In the genomic region with DNA sequence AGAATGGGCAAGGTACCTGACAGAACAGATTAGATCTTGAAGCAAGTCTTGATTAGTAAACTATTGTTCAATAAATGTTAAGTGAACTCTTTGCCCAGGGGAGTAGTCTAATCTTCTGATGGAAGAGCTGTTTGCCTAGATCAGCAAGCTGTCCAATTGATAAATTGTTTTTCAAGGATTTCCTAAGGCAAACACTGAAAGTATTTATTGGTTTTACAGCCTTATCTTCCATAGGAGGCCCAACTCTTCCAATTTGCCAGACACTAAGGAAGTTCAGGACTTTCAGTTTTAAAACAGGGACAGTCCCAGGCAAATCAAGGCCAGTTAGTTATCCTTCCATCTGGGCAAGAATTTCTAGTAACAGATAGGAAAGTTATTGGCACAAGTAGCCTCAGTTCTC, we compare ENCODE assay signal across 35 cellular contexts. TPM values are rescaled to one million over a fixed set of nuclear protein-coding genes. Genes with fewer than 3 reads are reported as not detected.
"Had no signal": no experiment of that assay in that cellular context is flagged by ENCODE, and none has a peak within 500 bp of the region (broad histone marks: within the 10 kb centered on the region; RNA-seq: fewer than 3 reads in every experiment).

No MANE protein-coding gene starts in this region.

- H3K27ac ChIP-seq: brain microvascular endothelial cell, neural progenitor cell, parathyroid adenoma, right atrium auricular region, spleen, transverse colon, uterus had no signal

- H3K4me2 ChIP-seq: neural progenitor cell had no signal

- H3K36me3 Mint-ChIP-seq: neural progenitor cell had no signal

- H3K36me3 ChIP-seq: brain microvascular endothelial cell, neural progenitor cell, right atrium auricular region, transverse colon had no signal

- H3K4me1 ChIP-seq: neural progenitor cell, parathyroid adenoma, right atrium auricular region, transverse colon, uterus had no signal

- H3K27me3 Mint-ChIP-seq: activated CD4-positive, alpha-beta memory T cell treated with anti-CD3 and anti-CD28 coated beads for 36 hours; effector memory CD8-positive, alpha-beta T cell; naive thymus-derived CD4-positive, alpha-beta T cell had no signal

- H3K4me1 Mint-ChIP-seq: immature natural killer cell; naive thymus-derived CD4-positive, alpha-beta T cell had no signal

- DNase-seq: activated CD4-positive, alpha-beta memory T cell treated with anti-CD3 and anti-CD28 coated beads for 36 hours; activated CD4-positive, alpha-beta T cell treated with anti-CD3 and anti-CD28 coated beads for 4 hours; activated CD8-positive, alpha-beta memory T cell treated with anti-CD3 and anti-CD28 coated beads, Interleukin-2, amount 50 U/mL, for 4 hours; activated gamma-delta T cell treated with Interleukin-2 at 50 U/mL for 16 hours; activated naive CD4-positive, alpha-beta T cell treated with anti-CD3 and anti-CD28 coated beads, Interleukin-2, amount 50 U/mL, for 16 hours; activated T-cell treated with anti-CD3 and anti-CD28 coated beads, Interleukin-2, amount 50 U/mL, for 1 hour; amniotic stem cell; brain microvascular endothelial cell; cortex of kidney; effector memory CD8-positive, alpha-beta T cell; erythroblast; foreskin fibroblast; head of caudate nucleus; hypothalamus; immature natural killer cell; kidney; left colon; midbrain; naive thymus-derived CD4-positive, alpha-beta T cell; occipital lobe; spleen; stimulated activated CD4-positive, alpha-beta T cell treated with anti-CD3 and anti-CD28 coated beads, Interleukin-2, amount 100 ng/mL, for 48 hours; stimulated activated naive CD4-positive, alpha-beta T cell treated with Interleukin-2 at 50 U/mL for 16 hours; transverse colon; uterus had no signal

- H3K4me3 Mint-ChIP-seq: activated CD4-positive, alpha-beta memory T cell treated with anti-CD3 and anti-CD28 coated beads for 36 hours; activated T-helper 1 cell treated with anti-CD3 and anti-CD28 coated beads, Interleukin-12 subunit alpha, Interleukin-12 subunit beta, Interleukin-2, Interleukin-4 antibody, amounts not matched to agents 30 ng/mL and 10 ng/mL and 1 ng/mL, durations not matched to agents 14 hours and 24 hours and 36 hours; effector memory CD8-positive, alpha-beta T cell; immature natural killer cell; naive thymus-derived CD4-positive, alpha-beta T cell; neural progenitor cell had no signal

- ATAC-seq: effector memory CD8-positive, alpha-beta T cell; left colon; naive thymus-derived CD4-positive, alpha-beta T cell had no signal

- H3K27ac Mint-ChIP-seq: activated CD4-positive, alpha-beta memory T cell treated with anti-CD3 and anti-CD28 coated beads for 36 hours; activated T-helper 1 cell treated with anti-CD3 and anti-CD28 coated beads, Interleukin-12 subunit alpha, Interleukin-12 subunit beta, Interleukin-2, Interleukin-4 antibody, amounts not matched to agents 30 ng/mL and 10 ng/mL and 1 ng/mL, durations not matched to agents 14 hours and 24 hours and 36 hours; effector memory CD8-positive, alpha-beta T cell; immature natural killer cell; naive thymus-derived CD4-positive, alpha-beta T cell; neural progenitor cell had no signal

- H3K4me3 ChIP-seq: neural progenitor cell, right atrium auricular region, spleen, transverse colon, uterus had no signal

- H2AFZ ChIP-seq: neural progenitor cell, parathyroid adenoma had no signal

- H3K9me3 Mint-ChIP-seq: activated CD4-positive, alpha-beta memory T cell treated with anti-CD3 and anti-CD28 coated beads for 36 hours; activated T-helper 1 cell treated with anti-CD3 and anti-CD28 coated beads, Interleukin-12 subunit alpha, Interleukin-12 subunit beta, Interleukin-2, Interleukin-4 antibody, amounts not matched to agents 30 ng/mL and 10 ng/mL and 1 ng/mL, durations not matched to agents 14 hours and 24 hours and 36 hours; effector memory CD8-positive, alpha-beta T cell; immature natural killer cell; naive thymus-derived CD4-positive, alpha-beta T cell; neural progenitor cell had no signal

- H3K9ac ChIP-seq: neural progenitor cell, parathyroid adenoma had no signal

- H3K9me3 ChIP-seq: right atrium auricular region, spleen, transverse colon, uterus had no signal

- H3K27me3 ChIP-seq: brain microvascular endothelial cell, neural progenitor cell, right atrium auricular region, spleen, transverse colon, uterus had no signal

- H3K79me2 ChIP-seq: parathyroid adenoma had no signal

RNA-seq across cellular contexts. Expression of a gene that starts 13.8 kb away (rescaled TPM):
- total RNA-seq: activated CD4-positive, alpha-beta memory T cell treated with anti-CD3 and anti-CD28 coated beads for 36 hours; activated CD8-positive, alpha-beta memory T cell treated with anti-CD3 and anti-CD28 coated beads for 36 hours; activated T-helper 1 cell treated with anti-CD3 and anti-CD28 coated beads, Interleukin-12 subunit alpha, Interleukin-12 subunit beta, Interleukin-2, Interleukin-4 antibody, amounts not matched to agents 30 ng/mL and 10 ng/mL and 1 ng/mL, durations not matched to agents 14 hours and 24 hours and 36 hours; astrocyte; cardiac septum; fibroblast of lung; kidney; left colon; naive thymus-derived CD4-positive, alpha-beta T cell; occipital lobe; pulmonary artery endothelial cell; right atrium auricular region; spleen; temporal lobe; transverse colon had no signal
- polyA plus RNA-seq: fibroblast of lung; naive thymus-derived CD4-positive, alpha-beta T cell; spleen had no signal
